Comparison of ENCODE assay signal across 9 cellular contexts in genomic region chr6:6736753-6737654, GRCh38.
DNase-seq lines count a peak whose midpoint lies in the region; ATAC-seq, FAIRE-seq and TF ChIP-seq lines count a peak whose summit lies in the region.
"Had no signal": no experiment of that assay in that cellular context is flagged by ENCODE, and none has a peak within 500 bp of the region (broad histone marks: within the 10 kb centered on the region; RNA-seq: fewer than 3 reads in every experiment).

No MANE protein-coding gene starts in this region.

- H2AFZ ChIP-seq in HepG2 (ENCODE audit: low read length): no peak overlapping the region

- H3K4me3 ChIP-seq in colonic mucosa: no peak overlapping the region
- no peak overlapping the region for H3K4me3 ChIP-seq in HepG2 (replicated peaks in 1 of 3; ENCODE audit: insufficient read depth in 1 of 3, low read depth in 2 of 3, low read length in 3 of 3)
- peak overlapping the region; percentile 41 to 42 for H3K4me3 ChIP-seq in tibial artery
- H3K4me3 ChIP-seq: thyroid gland had no signal

- no peak for TF ChIP-seq RAD21 in HepG2 (CRISPR knock-in tag; IDR thresholded peaks at IDR 0.05)

- POLR2A ChIA-PET in HepG2 (lab: Yijun Ruan, JAX): no interaction called here

- ATAC-seq in HepG2: peak; percentile 51

- no peak overlapping the region for H3K27ac ChIP-seq in colonic mucosa
- no peak overlapping the region for H3K27ac ChIP-seq in HepG2 (ENCODE audit: extremely low read length, insufficient read depth, low read length)
- H3K27ac ChIP-seq in tibial artery: peak overlapping the region in 1 of 2 donors; percentile 9
- H3K27ac ChIP-seq: thyroid gland had no signal

- TF ChIP-seq EP300 in HepG2 (IDR thresholded peaks at IDR 0.05; ENCODE audit: low read depth in 2 of 2, low read length in 2 of 2): no peak
- TF ChIP-seq EP300 in HepG2 (CRISPR knock-in tag; IDR thresholded peaks at IDR 0.05; ENCODE audit: borderline replicate concordance): no peak

- TF ChIP-seq CTCF in colonic mucosa (IDR thresholded peaks at IDR 0.05) (no peak), HepG2 (CRISPR knock-in tag; IDR thresholded peaks at IDR 0.05) (no peak), tibial artery (IDR thresholded peaks at IDR 0.05) (no peak)

- CTCF ChIA-PET in HepG2 (lab: Yijun Ruan, JAX; ENCODE audit: low intra/inter-chr PET ratio, low total read pairs): no interaction called here

- H3K9ac ChIP-seq in colonic mucosa (ENCODE audit: low read depth in 2 of 2, low read length in 2 of 2): no peak overlapping the region
- no peak overlapping the region for H3K9ac ChIP-seq in HepG2 (ENCODE audit: insufficient read depth, low read depth, low read length)

- no peak overlapping the region for H3K4me2 ChIP-seq in HepG2 (ENCODE audit: low read depth, low read length)

- H4K20me1 ChIP-seq in HepG2 (ENCODE audit: insufficient read depth, low read length): no peaks in the 10 kb centered on the region

- DNase-seq in HUDEP-2 (lab: John Stamatoyannopoulos, UW; ENCODE audit: unreplicated experiment in 76 of 76) (peak in 69 of 76 experiments; percentile 36 to 90 (median 70)), colonic mucosa (peak; percentile 50), HepG2 (ENCODE audit: low spot score) (no peak), tibial artery (peak; percentile 67 to 72), CD1c-positive myeloid dendritic cell (ENCODE audit: extremely low spot score) (no peak), SIG-M5 treated with dmso at 0.1 percent for 504 hours (lab: John Stamatoyannopoulos, UW; ENCODE audit: unreplicated experiment) (no peak)
- DNase-seq in activated effector memory CD4-positive, alpha-beta T cell treated with anti-CD3 and anti-CD28 coated beads, Interleukin-2, amount 50 U/mL, for 16 hours: no peak
- DNase-seq: anterior cingulate cortex, thyroid gland had no signal

- H3K9me3 ChIP-seq in colonic mucosa: no peaks in the 10 kb centered on the region
- no peaks in the 10 kb centered on the region for H3K9me3 ChIP-seq in HepG2 (ENCODE audit: low read length)
- H3K9me3 ChIP-seq in tibial artery: no peaks in the 10 kb centered on the region
- H3K9me3 ChIP-seq: thyroid gland had no signal

- in situ Hi-C loops in HepG2 (cut with HindIII; ENCODE audit: extremely low pct_ligation_motif_present, low pct_unique_long_range_greater_than_20kb): no loop called here

- H3K27me3 ChIP-seq in colonic mucosa (no peaks in the 10 kb centered on the region), HepG2 (ENCODE audit: control insufficient read depth in 1 of 2, insufficient read depth in 2 of 2, low read length in 2 of 2) (peaks cover 3 to 21% of the 10 kb centered on the region in 2 experiments; a peak in 3 of 5 replicates), tibial artery (peaks cover 0 to 9% of the 10 kb centered on the region in 2 donors)
- H3K27me3 ChIP-seq: thyroid gland had no signal

- BruUV-seq in HepG2 (replicated peaks; lab: Mats Ljungman, UMichigan): no TSS peak

- no peaks in the 10 kb centered on the region for H3K79me2 ChIP-seq in HepG2 (ENCODE audit: insufficient read depth, low read length)

- H3K36me3 ChIP-seq in colonic mucosa (no peaks in the 10 kb centered on the region), HepG2 (replicated peaks in 1 of 2; ENCODE audit: control insufficient read depth in 1 of 2, insufficient read depth in 2 of 2, low read length in 2 of 2) (no peaks in the 10 kb centered on the region), tibial artery (no peaks in the 10 kb centered on the region)
- H3K36me3 ChIP-seq: thyroid gland had no signal

- no peaks in the 10 kb centered on the region for H3K4me1 ChIP-seq in colonic mucosa
- H3K4me1 ChIP-seq in HepG2 (ENCODE audit: insufficient read depth, low read length): no peaks in the 10 kb centered on the region
- peaks cover 0 to 7% (median 4%) of the 10 kb centered on the region in 4 donors for H3K4me1 ChIP-seq in tibial artery

- no peak for TF ChIP-seq POLR2A in HepG2 (IDR thresholded peaks at IDR 0.05; ENCODE audit: insufficient read depth in 1 of 2, low read depth in 2 of 2, low read length in 2 of 2)

- FAIRE-seq in HepG2 (lab: Jason Lieb, UNC): no peak

- 68% methylated on average over 25 of the region's 34 CpGs for WGBS in HepG2 (ENCODE audit: low lambda C conversion rate)

- intact Hi-C loops in colonic mucosa (cut with DNase I): no loop called here
- intact Hi-C loops in HepG2 (cut with micrococcal nuclease; ENCODE audit: unreplicated experiment): no loop called here
- intact Hi-C loops in tibial artery (cut with DNase I; ENCODE audit: low total_unique reads): no loop called here

TF ChIP-seq in HepG2, 621 proteins besides CTCF, POLR2A, EP300 and RAD21:
- peak; percentile 28; the same call in 1 of the 2 replicates for TF ChIP-seq HCFC1 (IDR thresholded peaks at IDR 0.05; ENCODE audit: low read depth, low read length)
- TF ChIP-seq YY1 (IDR thresholded peaks at IDR 0.05; ENCODE audit: insufficient read depth, insufficient replicate concordance, low read depth, low read length): peak; percentile 69
- TF ChIP-seq THAP11 (CRISPR knock-in tag; IDR thresholded peaks at IDR 0.05): peak; percentile 94
- TF ChIP-seq RFXANK (CRISPR knock-in tag; IDR thresholded peaks at IDR 0.05): no peak
- TF ChIP-seq ZNF143 (CRISPR knock-in tag; IDR thresholded peaks at IDR 0.05): peak; percentile 82

Comparison
In these comparisons a context has a peak if more than half of its experiments do, and no peak if none do; other contexts are left out.
1. DNase-seq: peak in HUDEP-2 (69 of 76), colonic mucosa (single experiment) and tibial artery (2 of 2); none in HepG2 (single experiment), CD1c-positive myeloid dendritic cell (single experiment), activated effector memory CD4-positive, alpha-beta T cell treated with anti-CD3 and anti-CD28 coated beads, Interleukin-2, amount 50 U/mL, for 16 hours (single experiment) and SIG-M5 treated with dmso at 0.1 percent for 504 hours (single experiment).
2. H3K4me3 ChIP-seq: peak in tibial artery (2 of 2); none in colonic mucosa (single experiment) and HepG2 (0 of 3).